21 cellular contexts compared by ENCODE assay signal in the genomic region with DNA sequence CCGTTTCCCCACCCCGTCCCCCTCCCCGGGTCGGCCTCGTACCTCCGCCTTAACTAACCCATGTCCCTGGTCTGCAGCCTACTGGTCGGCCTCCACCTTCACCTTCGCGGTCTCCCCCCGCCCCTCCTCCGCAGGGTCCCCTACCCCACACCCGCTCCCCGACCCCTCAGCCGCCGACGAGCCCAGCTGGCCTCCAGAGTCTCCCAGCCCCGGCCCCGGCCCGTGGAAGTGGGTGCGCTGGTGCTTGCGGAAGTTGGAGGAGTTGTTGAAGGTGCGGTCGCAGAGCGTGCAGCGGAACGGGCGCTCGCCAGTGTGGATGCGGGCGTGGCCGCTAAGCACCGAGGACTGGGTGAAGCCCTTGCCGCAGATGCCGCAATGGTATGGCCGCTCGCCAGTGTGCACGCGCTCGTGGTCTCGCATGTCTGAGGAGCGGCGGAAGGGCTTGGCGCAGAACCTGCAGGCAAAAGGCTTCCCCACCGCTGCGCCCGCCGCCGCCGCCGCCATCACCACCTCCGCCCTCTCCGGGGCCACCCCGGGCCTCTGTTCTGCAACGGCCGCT.
"Had no signal": no experiment of that assay in that cellular context is flagged by ENCODE, and none has a peak within 500 bp of the region (broad histone marks: within the 10 kb centered on the region; RNA-seq: fewer than 3 reads in every experiment).

No MANE protein-coding gene starts in this region.

- H3K36me3 ChIP-seq: right lobe of liver had no signal

- H3K27ac ChIP-seq: epithelial cell of prostate, esophagus squamous epithelium, hepatocyte, right lobe of liver, tibial nerve had no signal

- DNase-seq: activated B cell treated with CpG ODN at 0.5 μM for 24 hours; activated CD4-positive, alpha-beta T cell treated with anti-CD3 and anti-CD28 coated beads, Interleukin-2, amount 50 U/mL, for 1 hour; activated CD8-positive, alpha-beta T cell treated with anti-CD3 and anti-CD28 coated beads for 36 hours; activated gamma-delta T cell treated with Interleukin-2 at 50 U/mL for 16 hours; activated naive CD8-positive, alpha-beta T cell treated with anti-CD3 and anti-CD28 coated beads, Interleukin-2, amount 50 U/mL, for 24 hours; activated T-cell treated with anti-CD3 and anti-CD28 coated beads, Interleukin-2, amount 50 U/mL, for 4 hours; dermis blood vessel endothelial cell; effector CD4-positive, alpha-beta T cell; esophagus squamous epithelium; foreskin melanocyte; mammary epithelial cell; naive thymus-derived CD4-positive, alpha-beta T cell; occipital lobe; stimulated activated CD4-positive, alpha-beta T cell treated with anti-CD3 and anti-CD28 coated beads, Interleukin-15, amount 100 ng/mL, for 24 hours; stimulated activated naive CD4-positive, alpha-beta T cell treated with Interleukin-2 at 50 U/mL for 16 hours; T-cell had no signal

- H3K4me3 ChIP-seq: esophagus squamous epithelium, hepatocyte, right lobe of liver, smooth muscle cell, tibial nerve had no signal

- H3K9me3 ChIP-seq: esophagus squamous epithelium, right lobe of liver, tibial nerve had no signal

- H3K27me3 ChIP-seq: esophagus squamous epithelium, hepatocyte, right lobe of liver, tibial nerve had no signal
